1 cellular context compared by ENCODE assay signal in the genomic region with DNA sequence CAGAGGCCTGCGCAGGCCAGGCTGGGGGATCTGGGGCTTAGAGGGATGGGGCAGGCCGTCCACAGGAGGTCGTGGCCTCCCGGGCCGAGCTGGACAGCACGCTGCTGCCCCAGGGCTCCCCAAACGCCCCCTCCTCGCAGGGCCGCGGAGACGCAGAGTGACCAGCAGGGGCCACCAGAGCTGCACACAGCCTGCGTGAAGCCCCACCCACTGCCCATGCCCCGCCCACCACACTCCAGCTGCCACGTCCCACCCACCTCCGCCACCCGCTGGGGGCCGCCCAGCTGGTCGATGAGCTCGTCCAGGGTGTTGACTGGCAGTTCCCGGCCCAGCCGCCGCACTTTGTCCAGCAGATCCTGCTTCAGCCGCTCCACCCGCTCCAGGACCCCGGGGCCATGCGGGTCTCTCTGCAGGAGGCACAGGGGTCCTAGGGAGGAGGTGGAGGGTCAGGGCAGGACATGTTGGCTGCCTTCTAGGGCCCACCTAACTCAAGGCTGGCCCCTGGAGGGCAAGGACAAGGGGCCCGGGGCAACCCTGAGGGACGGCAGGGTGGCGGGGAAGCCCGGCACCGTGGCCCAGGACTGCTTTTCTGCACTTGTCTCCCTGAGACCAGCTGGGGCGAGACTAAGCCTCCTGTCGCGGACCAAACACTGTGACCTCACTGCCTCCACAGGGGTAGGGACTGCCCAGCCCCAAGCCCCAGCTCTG.
TF ChIP-seq lines count a peak whose summit lies in the region.

No MANE protein-coding gene starts in this region.

TF ChIP-seq in HCT116, 20 proteins besides CTCF, POLR2A, EP300 and RAD21 (continued from another document):
- TF ChIP-seq, protein P1, sequence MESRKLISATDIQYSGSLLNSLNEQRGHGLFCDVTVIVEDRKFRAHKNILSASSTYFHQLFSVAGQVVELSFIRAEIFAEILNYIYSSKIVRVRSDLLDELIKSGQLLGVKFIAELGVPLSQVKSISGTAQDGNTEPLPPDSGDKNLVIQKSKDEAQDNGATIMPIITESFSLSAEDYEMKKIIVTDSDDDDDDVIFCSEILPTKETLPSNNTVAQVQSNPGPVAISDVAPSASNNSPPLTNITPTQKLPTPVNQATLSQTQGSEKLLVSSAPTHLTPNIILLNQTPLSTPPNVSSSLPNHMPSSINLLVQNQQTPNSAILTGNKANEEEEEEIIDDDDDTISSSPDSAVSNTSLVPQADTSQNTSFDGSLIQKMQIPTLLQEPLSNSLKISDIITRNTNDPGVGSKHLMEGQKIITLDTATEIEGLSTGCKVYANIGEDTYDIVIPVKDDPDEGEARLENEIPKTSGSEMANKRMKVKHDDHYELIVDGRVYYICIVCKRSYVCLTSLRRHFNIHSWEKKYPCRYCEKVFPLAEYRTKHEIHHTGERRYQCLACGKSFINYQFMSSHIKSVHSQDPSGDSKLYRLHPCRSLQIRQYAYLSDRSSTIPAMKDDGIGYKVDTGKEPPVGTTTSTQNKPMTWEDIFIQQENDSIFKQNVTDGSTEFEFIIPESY (IDR thresholded peaks at IDR 0.05; ENCODE audit: extremely low read depth, insufficient replicate concordance, low read length) = no peak
- TF ChIP-seq POLR2AphosphoS5 (IDR thresholded peaks at IDR 0.05; ENCODE audit: low read depth, low read length) (peak; percentile 67), SIN3A (IDR thresholded peaks at IDR 0.05; ENCODE audit: low read depth) (no peak), CBX3 (IDR thresholded peaks at IDR 0.05; ENCODE audit: low read depth) (no peak), EGR1 (IDR thresholded peaks at IDR 0.05; ENCODE audit: low read depth) (peak; percentile 74; the same call in 1 of the 2 replicates)
- TF ChIP-seq, protein P2, sequence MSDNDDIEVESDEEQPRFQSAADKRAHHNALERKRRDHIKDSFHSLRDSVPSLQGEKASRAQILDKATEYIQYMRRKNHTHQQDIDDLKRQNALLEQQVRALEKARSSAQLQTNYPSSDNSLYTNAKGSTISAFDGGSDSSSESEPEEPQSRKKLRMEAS (IDR thresholded peaks at IDR 0.05) = no peak
